ENCODE assay signal across 8 cellular contexts in the genomic region with DNA sequence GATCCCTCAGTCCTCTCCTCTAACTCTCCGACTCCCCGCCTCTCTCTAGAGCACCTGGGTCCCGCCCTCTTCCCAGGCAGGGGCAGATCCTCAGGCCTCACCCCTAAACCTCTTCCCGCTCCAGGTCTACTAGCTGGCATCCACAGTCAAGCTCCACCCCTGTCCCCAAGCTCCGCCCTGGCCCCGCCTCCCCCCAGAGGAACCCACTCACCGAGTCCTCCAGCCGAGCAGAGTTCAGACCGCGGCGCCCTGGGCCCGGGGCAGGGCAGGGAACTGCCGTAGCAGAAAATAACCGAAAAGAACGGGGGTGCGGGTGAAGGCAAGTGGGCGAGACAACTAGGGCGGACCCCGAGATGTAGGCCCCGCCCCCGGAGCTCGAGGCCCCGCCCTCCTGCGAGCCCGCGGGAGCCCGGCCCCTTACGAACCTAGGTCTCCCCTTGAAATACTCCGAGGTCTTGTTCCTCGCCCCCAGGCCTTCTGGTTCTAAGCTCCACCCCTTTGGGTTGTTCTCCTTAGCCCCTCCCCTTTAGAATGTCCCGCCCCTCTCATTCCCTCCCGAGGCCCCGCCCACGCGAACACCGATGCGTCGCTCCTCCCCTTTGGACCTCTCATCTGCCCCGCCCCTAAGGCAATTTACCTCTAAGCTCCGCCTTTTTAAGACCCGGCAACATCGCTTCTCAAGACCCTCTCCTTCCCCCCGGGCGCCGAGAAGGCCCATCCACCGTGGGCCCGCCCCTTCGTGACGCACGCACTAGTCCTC. TPM values are rescaled to one million over a fixed set of nuclear protein-coding genes. Genes with fewer than 3 reads are reported as not detected.
DNase-seq lines count a peak whose midpoint lies in the region; ATAC-seq and TF ChIP-seq lines count a peak whose summit lies in the region.

A gene with protein sequence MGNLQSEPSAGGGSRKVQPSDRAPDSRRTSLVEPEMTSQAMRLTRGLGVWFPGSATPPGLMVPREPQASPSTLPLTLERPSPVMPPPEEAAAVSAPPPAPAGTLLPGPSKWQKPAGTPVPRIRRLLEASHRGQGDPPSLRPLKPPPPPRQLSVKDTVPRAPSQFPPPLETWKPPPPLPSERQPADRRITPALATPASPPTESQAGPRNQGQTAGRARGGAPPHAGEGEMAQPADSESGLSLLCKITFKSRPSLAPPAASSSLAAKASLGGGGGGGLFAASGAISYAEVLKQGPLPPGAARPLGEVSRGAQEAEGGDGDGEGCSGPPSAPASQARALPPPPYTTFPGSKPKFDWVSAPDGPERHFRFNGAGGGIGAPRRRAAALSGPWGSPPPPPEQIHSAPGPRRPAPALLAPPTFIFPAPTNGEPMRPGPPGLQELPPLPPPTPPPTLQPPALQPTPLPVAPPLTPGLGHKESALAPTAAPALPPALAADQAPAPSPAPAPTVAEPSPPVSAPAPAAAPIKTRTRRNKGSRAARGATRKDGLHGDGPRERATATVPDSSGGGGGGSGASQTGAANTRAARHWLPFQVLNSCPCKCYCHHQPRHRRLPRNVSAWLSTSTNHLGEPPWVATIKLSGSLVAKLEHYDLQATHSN (minus strand): TSS at position 485 of the 760 bp plus-strand sequence. CDS start 773 bp downstream, outside the sequence.

- peak within 1 kb of the TSS; percentile 72 to 90 for H3K27ac Mint-ChIP-seq in natural killer cell
- peak within 1 kb of the TSS; percentile 75 for H3K27ac Mint-ChIP-seq in stimulated activated effector memory CD8-positive, alpha-beta T cell treated with anti-CD3 and anti-CD28 coated beads, Interleukin-12 subunit alpha, Interleukin-12 subunit beta, amount 100 ng/mL, for 72 hours

- peak within 1 kb of the TSS; percentile 82 for H2AFZ ChIP-seq in KMS-11 (ENCODE audit: low read depth)

- no peaks in the 10 kb centered on the region for H4K20me1 ChIP-seq in KMS-11 (ENCODE audit: insufficient read depth)

- ATAC-seq in natural killer cell (peak; percentile 76 to 82 (median 78)), GM21381 (IDR thresholded peaks at IDR 0.05; ENCODE audit: unreplicated experiment) (no peak)
- ATAC-seq in stimulated activated effector memory CD8-positive, alpha-beta T cell treated with anti-CD3 and anti-CD28 coated beads, Interleukin-12 subunit alpha, Interleukin-12 subunit beta, amount 100 ng/mL, for 72 hours, result peak; percentile 80

- H3K27ac ChIP-seq in KMS-11 (peak within 1 kb of the TSS; percentile 15; the same call in 1 of the 2 replicates), RWPE1 (peak within 1 kb of the TSS; percentile 94)

- intact Hi-C loops in natural killer cell (cut with micrococcal nuclease), result loop anchor here (2.0 kb wide), 1 partner anchor 13 kb away; a partner anchor contains a TSS

- CTCF ChIA-PET in RWPE1 (lab: Yijun Ruan, JAX), result interaction anchor here (0.6 to 0.7 kb wide), 2 partner anchors 28 to 519 kb away, joined by 4 read pairs; no protein-coding TSS in a partner anchor

- no peak within 1 kb of the TSS for H3K4me3 ChIP-seq in KMS-11 (IDR thresholded peaks at IDR 0.05; ENCODE audit: insufficient read depth, low read depth, low read length)
- H3K4me3 ChIP-seq in fibroblast of the aortic adventitia (ENCODE audit: low read depth, low read length), result peak within 1 kb of the TSS; percentile 90

- peaks cover 9% of the 10 kb centered on the region for H3K36me3 Mint-ChIP-seq in natural killer cell
- H3K36me3 Mint-ChIP-seq in stimulated activated effector memory CD8-positive, alpha-beta T cell treated with anti-CD3 and anti-CD28 coated beads, Interleukin-12 subunit alpha, Interleukin-12 subunit beta, amount 100 ng/mL, for 72 hours, result peaks cover 51% of the 10 kb centered on the region

- H3K27me3 Mint-ChIP-seq in natural killer cell (ENCODE audit: low read depth in 2 of 2), result peaks cover 13 to 20% of the 10 kb centered on the region in 2 donors

- no peak for TF ChIP-seq CTCF in GM13977 (IDR thresholded peaks at IDR 0.05; ENCODE audit: extremely low read depth, insufficient read depth, missing control alignments)
- no peak for TF ChIP-seq CTCF in KMS-11 (conservative IDR thresholded peaks at IDR 0.05; ENCODE audit: low read depth, low read length)
- TF ChIP-seq CTCF in RWPE1 (conservative IDR thresholded peaks at IDR 0.05; ENCODE audit: low read depth), result no peak
- no peak for TF ChIP-seq CTCF in fibroblast of the aortic adventitia (IDR thresholded peaks at IDR 0.05; ENCODE audit: insufficient read depth, low read length)
- TF ChIP-seq CTCF in natural killer cell (IDR thresholded peaks at IDR 0.05), result no peak

- peak within 1 kb of the TSS; percentile 94 for H3K4me3 Mint-ChIP-seq in natural killer cell
- H3K4me3 Mint-ChIP-seq in stimulated activated effector memory CD8-positive, alpha-beta T cell treated with anti-CD3 and anti-CD28 coated beads, Interleukin-12 subunit alpha, Interleukin-12 subunit beta, amount 100 ng/mL, for 72 hours, result peak within 1 kb of the TSS; percentile 79

- H3K79me2 ChIP-seq in KMS-11 (ENCODE audit: insufficient read depth, low read depth), result no peaks in the 10 kb centered on the region

- no peaks in the 10 kb centered on the region for H3K9me3 Mint-ChIP-seq in natural killer cell
- H3K9me3 Mint-ChIP-seq in stimulated activated effector memory CD8-positive, alpha-beta T cell treated with anti-CD3 and anti-CD28 coated beads, Interleukin-12 subunit alpha, Interleukin-12 subunit beta, amount 100 ng/mL, for 72 hours, result no peaks in the 10 kb centered on the region

- in situ Hi-C loops in GM13977 (cut with MboI; ENCODE audit: low pct_unique_long_range_greater_than_20kb, low sequenced_read_pairs, unreplicated experiment), result no loop called here

- DNase-seq in GM13977 (ENCODE audit: low spot score), result peak; percentile 96
- peak; percentile 98 for DNase-seq in RWPE1 (ENCODE audit: low spot score)
- peak; percentile 66 for DNase-seq in activated T-helper 9 cell treated with anti-CD3 and anti-CD28 coated beads, Interleukin-2, amount 50 U/mL, for 16 hours (ENCODE audit: low read depth)
- DNase-seq in fibroblast of the aortic adventitia (ENCODE audit: low read depth), result peak; percentile 93
- peak; percentile 74 for DNase-seq in natural killer cell
- DNase-seq in stimulated activated effector memory CD8-positive, alpha-beta T cell treated with anti-CD3 and anti-CD28 coated beads, Interleukin-12 subunit alpha, Interleukin-12 subunit beta, amount 100 ng/mL, for 72 hours (ENCODE audit: low spot score in 2 of 2), result peak; percentile 77 to 91

- no peaks in the 10 kb centered on the region; the same call in 1 of the 2 replicates for H3K36me3 ChIP-seq in KMS-11 (ENCODE audit: insufficient read depth)

- H3K4me1 ChIP-seq in KMS-11 (ENCODE audit: low read depth, poor library complexity, severe bottlenecking), result peaks cover 11% of the 10 kb centered on the region

- H3K9ac ChIP-seq in KMS-11, result no peak within 1 kb of the TSS

- POLR2A ChIA-PET in RWPE1 (lab: Yijun Ruan, JAX; ENCODE audit: low non-redundant PET), result interaction anchor here (0.6 to 1.7 kb wide), 4 partner anchors 13 to 145 kb away, joined by 3 to 14 read pairs (median 8); a partner anchor contains a TSS

- H3K4me2 ChIP-seq in KMS-11, result peak within 1 kb of the TSS; percentile 89

- H3K27me3 ChIP-seq in KMS-11 (ENCODE audit: insufficient read depth, low read depth), result peaks cover 38% of the 10 kb centered on the region

- H3K4me1 Mint-ChIP-seq in natural killer cell, result peaks cover 12 to 19% of the 10 kb centered on the region in 2 donors
- peaks cover 35% of the 10 kb centered on the region for H3K4me1 Mint-ChIP-seq in stimulated activated effector memory CD8-positive, alpha-beta T cell treated with anti-CD3 and anti-CD28 coated beads, Interleukin-12 subunit alpha, Interleukin-12 subunit beta, amount 100 ng/mL, for 72 hours

RNA-seq across cellular contexts. Expression of the gene that starts here (rescaled TPM):
- total RNA-seq in fibroblast of the aortic adventitia (ENCODE audit: low replicate concordance) (1.3 TPM in 1 of 2 replicates, not detected in the other), natural killer cell (not detected)

Comparison
In these comparisons a context has a peak if more than half of its experiments do, and no peak if none do; other contexts are left out.
1. Peak in DNase-seq and ATAC-seq in natural killer cell; RNA of the gene not detected or under 1 TPM.